In the genomic region with DNA sequence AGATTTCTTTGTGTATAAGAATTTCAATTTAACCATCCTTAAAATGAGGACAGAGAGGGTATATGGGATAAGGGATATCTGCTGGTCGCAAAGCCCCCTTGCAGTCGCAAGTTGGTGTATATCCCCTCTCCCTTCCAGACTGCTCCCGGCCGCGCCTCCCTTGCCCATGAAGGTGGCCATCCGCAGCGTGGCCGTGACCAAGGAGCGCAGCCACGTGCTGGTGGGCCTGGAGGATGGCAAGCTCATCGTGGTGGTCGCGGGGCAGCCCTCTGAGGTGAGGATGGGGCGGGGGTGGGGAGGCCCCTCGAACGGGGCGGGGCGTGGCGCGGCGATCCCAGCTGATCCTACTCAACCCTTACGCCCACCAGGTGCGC, we compare ENCODE assay signal across 8 cellular contexts. TPM values are rescaled to one million over a fixed set of nuclear protein-coding genes. Genes with fewer than 3 reads are reported as not detected.
DNase-seq lines count a peak whose midpoint lies in the region; ATAC-seq and TF ChIP-seq lines count a peak whose summit lies in the region.

No MANE protein-coding gene starts in this region.

- intact Hi-C loops in activated CD8-positive, alpha-beta T cell treated with anti-CD3 and anti-CD28 coated beads for 36 hours (cut with micrococcal nuclease), result no loop called here
- intact Hi-C loops in right cardiac atrium (cut with DNase I) (loop anchor here in 2 of 4 donors (10.0 kb wide), 1 partner anchor 304 kb away; the partner anchor contains the start of gene TMIE (in 2 of the 2)), sigmoid colon (cut with DNase I) (loop anchor here (2.0 to 10.0 kb wide), 3 partner anchors 30 to 156 kb away; partner anchors contain the start of genes NBEAL2 and SETD2)

- H3K9me3 ChIP-seq in right cardiac atrium (ENCODE audit: control insufficient read depth, low read length) (no peaks in the 10 kb centered on the region), sigmoid colon (no peaks in the 10 kb centered on the region)

- H3K4me1 ChIP-seq in right cardiac atrium (ENCODE audit: control insufficient read depth, insufficient read depth, low read length) (no peaks in the 10 kb centered on the region), sigmoid colon (peaks cover 0 to 15% (median 9%) of the 10 kb centered on the region in 4 donors)

- peaks cover 7% of the 10 kb centered on the region for H3K36me3 Mint-ChIP-seq in activated CD8-positive, alpha-beta T cell treated with anti-CD3 and anti-CD28 coated beads for 36 hours (ENCODE audit: low read depth)
- no peaks in the 10 kb centered on the region for H3K36me3 Mint-ChIP-seq in natural killer cell treated with Interleukin-12 subunit alpha and Interleukin-12 subunit beta and Interleukin-15 and Interleukin-18, amount 100 ng/mL, for 72 hours

- H3K27me3 Mint-ChIP-seq in activated CD8-positive, alpha-beta T cell treated with anti-CD3 and anti-CD28 coated beads for 36 hours, result no peaks in the 10 kb centered on the region
- no peaks in the 10 kb centered on the region for H3K27me3 Mint-ChIP-seq in natural killer cell treated with Interleukin-12 subunit alpha and Interleukin-12 subunit beta and Interleukin-15 and Interleukin-18, amount 100 ng/mL, for 72 hours

- ATAC-seq in activated CD8-positive, alpha-beta T cell treated with anti-CD3 and anti-CD28 coated beads for 36 hours, result no peak
- ATAC-seq in right cardiac atrium, result peak in 1 of 2 donors; percentile 1
- no peak for ATAC-seq in natural killer cell treated with Interleukin-12 subunit alpha and Interleukin-12 subunit beta and Interleukin-15 and Interleukin-18, amount 100 ng/mL, for 72 hours

- POLR2A ChIA-PET in activated CD8-positive, alpha-beta T cell treated with anti-CD3 and anti-CD28 coated beads for 36 hours (lab: Charles Lee), result interaction anchor here (0.8 to 1.7 kb wide), 7 partner anchors 9 to 78 kb away, joined by 3 to 11 read pairs (median 4); partner anchors contain the start of gene NBEAL2

- H3K27ac Mint-ChIP-seq in activated CD8-positive, alpha-beta T cell treated with anti-CD3 and anti-CD28 coated beads for 36 hours, result peak overlapping the region; percentile 64
- no peak overlapping the region for H3K27ac Mint-ChIP-seq in natural killer cell treated with Interleukin-12 subunit alpha and Interleukin-12 subunit beta and Interleukin-15 and Interleukin-18, amount 100 ng/mL, for 72 hours

- no peak for TF ChIP-seq CTCF in GM12864 (IDR thresholded peaks at IDR 0.05; ENCODE audit: low read depth, low read length, missing control alignments)
- no peak for TF ChIP-seq CTCF in activated CD8-positive, alpha-beta T cell treated with anti-CD3 and anti-CD28 coated beads for 36 hours (IDR thresholded peaks at IDR 0.05)
- no peak for TF ChIP-seq CTCF in sigmoid colon (IDR thresholded peaks at IDR 0.05)

- peaks cover 0 to 33% (median 4%) of the 10 kb centered on the region in 4 donors for H3K36me3 ChIP-seq in sigmoid colon

- H3K4me1 Mint-ChIP-seq in activated CD8-positive, alpha-beta T cell treated with anti-CD3 and anti-CD28 coated beads for 36 hours (ENCODE audit: low read depth), result peaks cover 5% of the 10 kb centered on the region
- H3K4me1 Mint-ChIP-seq in natural killer cell treated with Interleukin-12 subunit alpha and Interleukin-12 subunit beta and Interleukin-15 and Interleukin-18, amount 100 ng/mL, for 72 hours (ENCODE audit: low read depth in 2 of 2), result peaks cover 16 to 20% of the 10 kb centered on the region in 2 donors

- no peak overlapping the region for H3K27ac ChIP-seq in right cardiac atrium (ENCODE audit: low read length)
- peak overlapping the region; percentile 86 to 93 (median 90) for H3K27ac ChIP-seq in sigmoid colon

- H3K4me3 ChIP-seq in GM12864 (ENCODE audit: low read depth, low read length) (peak overlapping the region; percentile 34), right cardiac atrium (ENCODE audit: low read length) (peak overlapping the region; percentile 46), sigmoid colon (peak overlapping the region; percentile 55 to 67 (median 57))

- TF ChIP-seq EP300 in sigmoid colon (IDR thresholded peaks at IDR 0.05), result no peak

- H3K4me3 Mint-ChIP-seq in activated CD8-positive, alpha-beta T cell treated with anti-CD3 and anti-CD28 coated beads for 36 hours, result peak overlapping the region; percentile 35
- H3K4me3 Mint-ChIP-seq in natural killer cell treated with Interleukin-12 subunit alpha and Interleukin-12 subunit beta and Interleukin-15 and Interleukin-18, amount 100 ng/mL, for 72 hours, result no peak overlapping the region

- CTCF ChIA-PET in activated CD8-positive, alpha-beta T cell treated with anti-CD3 and anti-CD28 coated beads for 36 hours (lab: Charles Lee), result interaction anchor here (1.1 to 1.3 kb wide), 2 partner anchors 11 to 73 kb away, joined by 3 to 5 read pairs; no protein-coding TSS in a partner anchor

- H3K27me3 ChIP-seq in right cardiac atrium (ENCODE audit: control insufficient read depth, insufficient read depth) (no peaks in the 10 kb centered on the region), sigmoid colon (no peaks in the 10 kb centered on the region)

- 27% methylated on average over 22 of the region's 23 CpGs for WGBS in right cardiac atrium
- 45 to 50% methylated on average over 23 of the region's 23 CpGs for whole genome bisulfite sequencing in sigmoid colon, 2 donors

- no peak for TF ChIP-seq POLR2A in sigmoid colon (IDR thresholded peaks at IDR 0.05)

- no peaks in the 10 kb centered on the region for H3K9me3 Mint-ChIP-seq in activated CD8-positive, alpha-beta T cell treated with anti-CD3 and anti-CD28 coated beads for 36 hours
- H3K9me3 Mint-ChIP-seq in natural killer cell treated with Interleukin-12 subunit alpha and Interleukin-12 subunit beta and Interleukin-15 and Interleukin-18, amount 100 ng/mL, for 72 hours, result no peaks in the 10 kb centered on the region

- no peak for DNase-seq in GM12864 (ENCODE audit: low read depth)
- DNase-seq in activated CD8-positive, alpha-beta T cell treated with anti-CD3 and anti-CD28 coated beads for 36 hours, result no peak
- DNase-seq in right cardiac atrium, result no peak
- no peak for DNase-seq in sigmoid colon
- DNase-seq in HuH-7 (ENCODE audit: low spot score), result no peak
- no peak for DNase-seq in NCI-H524 treated with DMSO at 0.1 percent for 48 hours (lab: John Stamatoyannopoulos, UW)
- no peak for DNase-seq in activated CD8-positive, alpha-beta memory T cell treated with anti-CD3 and anti-CD28 coated beads, Interleukin-2, amount 50 U/mL, for 48 hours
- DNase-seq in natural killer cell treated with Interleukin-12 subunit alpha and Interleukin-12 subunit beta and Interleukin-15 and Interleukin-18, amount 100 ng/mL, for 72 hours (ENCODE audit: low spot score), result no peak

RNA-seq across cellular contexts. Expression of gene NBEAL2, which starts 29.4 kb away (rescaled TPM):
- 10 to 100 TPM; 58.9 to 63.7 TPM for total RNA-seq in activated CD8-positive, alpha-beta T cell treated with anti-CD3 and anti-CD28 coated beads for 36 hours
- 10 to 100 TPM; 15.9 to 20.1 (median 17.3) TPM for total RNA-seq in right cardiac atrium
- 13.7 TPM for polyA plus RNA-seq in right cardiac atrium
- 10 to 100 TPM in 3 of 4 donors, 1 to 10 TPM in 1; 9.6 to 36.0 (median 13.5) TPM for total RNA-seq in sigmoid colon
- polyA plus RNA-seq in sigmoid colon, result 10 to 100 TPM in 2 of 3 donors, 1 to 10 TPM in 1; 7.8 to 88.0 (median 11.3) TPM
- 100 to 1,000 TPM; 121 to 255 TPM for total RNA-seq in natural killer cell treated with Interleukin-12 subunit alpha and Interleukin-12 subunit beta and Interleukin-15 and Interleukin-18, amount 100 ng/mL, for 72 hours

RNA-seq across cellular contexts. Expression of gene CCDC12, which starts 32.3 kb away (rescaled TPM):
- 10 to 100 TPM; 51.2 to 51.6 TPM for total RNA-seq in activated CD8-positive, alpha-beta T cell treated with anti-CD3 and anti-CD28 coated beads for 36 hours
- total RNA-seq in right cardiac atrium (10 to 100 TPM; 31.2 to 37.7 (median 34.2) TPM), sigmoid colon (10 to 100 TPM; 33.1 to 41.0 (median 36.6) TPM)
- polyA plus RNA-seq in right cardiac atrium (58.0 TPM), sigmoid colon (10 to 100 TPM; 58.9 to 80.9 (median 77.5) TPM)
- 10 to 100 TPM; 58.0 to 89.8 TPM for total RNA-seq in natural killer cell treated with Interleukin-12 subunit alpha and Interleukin-12 subunit beta and Interleukin-15 and Interleukin-18, amount 100 ng/mL, for 72 hours
